Comparison of ENCODE assay signal across 18 cellular contexts in genomic region chr20:44765647-44766367, GRCh38. TPM values are rescaled to one million over a fixed set of nuclear protein-coding genes. Genes with fewer than 3 reads are reported as not detected.
A peak's percentile ranks its signal among the peaks of the same experiment; 100 is the strongest.
DNase-seq lines count a peak whose midpoint lies in the region; ATAC-seq and TF ChIP-seq lines count a peak whose summit lies in the region.
"Had no signal": no experiment of that assay in that cellular context is flagged by ENCODE, and none has a peak within 500 bp of the region (broad histone marks: within the 10 kb centered on the region; RNA-seq: fewer than 3 reads in every experiment).

No MANE protein-coding gene starts in this region.

- intact Hi-C loops in PC-9 (cut with micrococcal nuclease; ENCODE audit: unreplicated experiment): no loop called here

- no peak overlapping the region for H2AFZ ChIP-seq in PC-9

- DNase-seq in DMS53 (lab: John Stamatoyannopoulos, UW) (peak; percentile 28), DMS53 treated with DMSO at 0.1 percent for 48 hours (lab: John Stamatoyannopoulos, UW; ENCODE audit: unreplicated experiment) (no peak), PC-9 (peak; percentile 18 to 82), fibroblast of gingiva (ENCODE audit: low read depth) (peak; percentile 65), stromal cell of bone marrow (ENCODE audit: low read depth) (peak; percentile 20), retina (no peak)
- DNase-seq: activated CD8-positive, alpha-beta T cell treated with anti-CD3 and anti-CD28 coated beads for 36 hours; CD8-positive, alpha-beta T cell; erythroblast; hippocampal formation; NCI-H1092 treated with DMSO at 0.1 percent for 48 hours; NCI-H2227 treated with DMSO at 0.1 percent for 48 hours; SK-N-SH had no signal

- H3K79me2 ChIP-seq in PC-9 (ENCODE audit: low read depth): no peaks in the 10 kb centered on the region

- 0 out of 2 replicates have a peak, but pooled peaks cover 4% of the 10 kb centered on the region for H4K20me1 ChIP-seq in PC-9 (ENCODE audit: insufficient read depth)

- H3K36me3 ChIP-seq in PC-9 (ENCODE audit: low read depth): no peaks in the 10 kb centered on the region

- no peaks in the 10 kb centered on the region for H3K9me2 ChIP-seq in PC-9 (ENCODE audit: insufficient read depth)
- H3K9me2 ChIP-seq: SK-N-SH had no signal

- H3K27me3 ChIP-seq in PC-9 (ENCODE audit: insufficient read depth, low read depth): peaks cover 94% of the 10 kb centered on the region

- H3K9me3 ChIP-seq in PC-9 (ENCODE audit: insufficient read depth, low read depth): no peaks in the 10 kb centered on the region
- H3K9me3 ChIP-seq: SK-N-SH had no signal

- no TSS peak for BruUV-seq in PC-9 (replicated peaks; lab: Mats Ljungman, UMichigan)

- H3K4me1 ChIP-seq in PC-9 (replicated peaks; ENCODE audit: insufficient read depth): no peaks in the 10 kb centered on the region; the same call in 1 of the 2 replicates

- H3K4me3 ChIP-seq in PC-9: no peak overlapping the region
- H3K4me3 ChIP-seq: coronary artery had no signal

- POLR2A ChIA-PET in PC-9 (lab: Charles Lee; ENCODE audit: unreplicated experiment): no interaction called here

- H3F3A ChIP-seq in PC-9 (ENCODE audit: insufficient read depth, low read depth): no peaks in the 10 kb centered on the region

- ATAC-seq in HG03045 (IDR thresholded peaks at IDR 0.05; ENCODE audit: unreplicated experiment) (no peak), GM18870 (IDR thresholded peaks at IDR 0.05; ENCODE audit: unreplicated experiment) (no peak)
- ATAC-seq: activated CD8-positive, alpha-beta T cell treated with anti-CD3 and anti-CD28 coated beads for 36 hours; CD8-positive, alpha-beta T cell had no signal

- TF ChIP-seq CTCF in PC-9 (conservative IDR thresholded peaks at IDR 0.05): no peak

- no peak overlapping the region for H3K4me2 ChIP-seq in PC-9
- H3K4me2 ChIP-seq: SK-N-SH had no signal

- no peak overlapping the region for H3K27ac ChIP-seq in PC-9
- H3K27ac ChIP-seq: coronary artery had no signal

- CTCF ChIA-PET in PC-9 (lab: Charles Lee): no interaction called here

RNA-seq across cellular contexts. Expression of gene KCNK15, which starts 20.1 kb away (rescaled TPM):
- 0.20 and 0.26 TPM in 2 replicates for total RNA-seq in PC-9 (2021)
- total RNA-seq: CD8-positive, alpha-beta T cell; HT-29; myocyte had no signal

RNA-seq across cellular contexts. Expression of gene RIMS4, which starts 44.5 kb away (rescaled TPM):
- 0.13 and 0.15 TPM in 2 replicates for total RNA-seq in PC-9 (2021)
- total RNA-seq: activated CD8-positive, alpha-beta T cell treated with anti-CD3 and anti-CD28 coated beads for 36 hours; CD8-positive, alpha-beta T cell; HT-29; myocyte had no signal

RNA-seq across cellular contexts. Expression of gene CCN5, which starts 50.6 kb away (rescaled TPM):
- 0.20 TPM in 1 of 2 replicates, not detected in the other for total RNA-seq in PC-9 (2021)
- total RNA-seq: activated CD8-positive, alpha-beta T cell treated with anti-CD3 and anti-CD28 coated beads for 36 hours; CD8-positive, alpha-beta T cell; HT-29 had no signal

Comparison
In these comparisons a context has a peak if more than half of its experiments do, and no peak if none do; other contexts are left out.
1. DNase-seq: peak in DMS53 (single experiment), PC-9 (2 of 2), fibroblast of gingiva (single experiment) and stromal cell of bone marrow (single experiment); none in DMS53 treated with DMSO at 0.1 percent for 48 hours (single experiment) and retina (single experiment).